In the genomic region with DNA sequence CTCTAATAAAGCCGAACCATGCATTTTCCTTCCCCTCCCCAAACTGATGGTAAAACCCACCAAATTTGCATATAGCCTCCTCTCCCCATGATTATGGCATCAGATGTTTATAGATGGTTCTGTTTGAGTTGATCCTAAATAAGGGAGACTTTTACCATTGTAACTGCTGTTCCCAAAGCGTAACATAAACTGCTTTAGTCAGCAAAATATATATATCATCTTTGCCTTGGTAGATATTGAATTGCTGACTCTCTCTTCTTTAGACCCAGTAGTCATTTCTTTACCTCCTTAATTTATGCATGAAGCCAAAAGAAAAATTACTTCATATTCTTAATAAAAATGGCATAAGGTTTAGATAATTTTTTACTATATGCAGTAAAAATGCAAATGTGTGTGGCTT, we compare ENCODE assay signal across 28 cellular contexts.
"Had no signal": no experiment of that assay in that cellular context is flagged by ENCODE, and none has a peak within 500 bp of the region (broad histone marks: within the 10 kb centered on the region; RNA-seq: fewer than 3 reads in every experiment).

No MANE protein-coding gene starts in this region.

- H3K36me3 Mint-ChIP-seq: natural killer cell; stimulated activated effector memory CD8-positive, alpha-beta T cell treated with anti-CD3 and anti-CD28 coated beads, Interleukin-12 subunit alpha, Interleukin-12 subunit beta, amount 100 ng/mL, for 72 hours had no signal

- FAIRE-seq: urothelium cell line had no signal

- H3K27ac ChIP-seq: ovary, parathyroid adenoma, psoas muscle, skin epidermis, stomach, thoracic aorta, thyroid gland, tibial nerve, upper lobe of left lung, vagina had no signal

- H3K27me3 Mint-ChIP-seq: progenitor cell of endocrine pancreas; stimulated activated naive B cell treated with anti-CD40 and anti-IgM and Interleukin-4, amounts not matched to agents 10 μg/mL and 1 μg/mL and 100 μg/mL, for 72 hours; stimulated activated naive CD8-positive, alpha-beta T cell treated with anti-CD3 and anti-CD28 coated beads, Interleukin-15, Interleukin-2, amounts not matched to agents 100 ng/mL and 50 ng/mL, for 24 hours had no signal

- H3K36me3 ChIP-seq: neural progenitor cell, ovary, thoracic aorta, thyroid gland, tibial nerve, upper lobe of left lung, vagina had no signal

- H3K4me1 ChIP-seq: neural progenitor cell, psoas muscle, stomach, thyroid gland, tibial nerve, upper lobe of left lung, vagina had no signal

- H3K4me3 ChIP-seq: neural progenitor cell, ovary, psoas muscle, skin epidermis, stomach, thoracic aorta, thyroid gland, tibial nerve, upper lobe of left lung, vagina had no signal

- H3K4me2 ChIP-seq: neural progenitor cell had no signal

- H3K27me3 ChIP-seq: neural progenitor cell, ovary, stomach, thyroid gland, tibial nerve, upper lobe of left lung, vagina had no signal

- H3K27ac Mint-ChIP-seq: natural killer cell; nephron; neural progenitor cell; progenitor cell of endocrine pancreas; stimulated activated effector memory CD8-positive, alpha-beta T cell treated with anti-CD3 and anti-CD28 coated beads, Interleukin-12 subunit alpha, Interleukin-12 subunit beta, amount 100 ng/mL, for 72 hours; stimulated activated naive B cell treated with anti-CD40 and anti-IgM and Interleukin-4, amounts not matched to agents 10 μg/mL and 1 μg/mL and 100 μg/mL, for 72 hours; stimulated activated naive CD8-positive, alpha-beta T cell treated with anti-CD3 and anti-CD28 coated beads, Interleukin-15, Interleukin-2, amounts not matched to agents 100 ng/mL and 50 ng/mL, for 24 hours had no signal

- H3K79me2 ChIP-seq: parathyroid adenoma had no signal

- H3K9ac ChIP-seq: neural progenitor cell, parathyroid adenoma had no signal

- H2AFZ ChIP-seq: neural progenitor cell, parathyroid adenoma had no signal

- H3K4me1 Mint-ChIP-seq: natural killer cell; neural progenitor cell; stimulated activated effector memory CD8-positive, alpha-beta T cell treated with anti-CD3 and anti-CD28 coated beads, Interleukin-12 subunit alpha, Interleukin-12 subunit beta, amount 100 ng/mL, for 72 hours had no signal

- ATAC-seq: natural killer cell; psoas muscle; right cardiac atrium; sciatic nerve; stimulated activated effector memory CD8-positive, alpha-beta T cell treated with anti-CD3 and anti-CD28 coated beads, Interleukin-12 subunit alpha, Interleukin-12 subunit beta, amount 100 ng/mL, for 72 hours; stimulated activated naive B cell treated with anti-CD40 and anti-IgM and Interleukin-4, amounts not matched to agents 10 μg/mL and 1 μg/mL and 100 μg/mL, for 72 hours had no signal

- DNase-seq: natural killer cell; occipital lobe; ovary; posterior cingulate gyrus; psoas muscle; right cardiac atrium; stimulated activated CD4-positive, alpha-beta T cell treated with anti-CD3 and anti-CD28 coated beads, Interleukin-15, amount 100 ng/mL, for 24 hours; stimulated activated CD4-positive, alpha-beta T cell treated with anti-CD3 and anti-CD28 coated beads, Interleukin-2, amount 100 ng/mL, for 24 hours; stimulated activated CD4-positive, alpha-beta T cell treated with anti-CD3 and anti-CD28 coated beads, Interleukin-2, amount 100 ng/mL, for 48 hours; stimulated activated CD4-positive, alpha-beta T cell treated with anti-CD3 and anti-CD28 coated beads, Interleukin-4, amount 100 ng/mL, for 24 hours; stimulated activated naive B cell treated with anti-CD40 and anti-IgM and Interleukin-4, amounts not matched to agents 10 μg/mL and 1 μg/mL and 100 μg/mL, for 72 hours; stimulated activated naive CD4-positive, alpha-beta T cell treated with Interleukin-2 at 50 U/mL for 16 hours; stomach; thyroid gland; trophoblast cell; upper lobe of left lung had no signal

- H3K9me3 ChIP-seq: ovary, psoas muscle, stomach, thoracic aorta, thyroid gland, tibial nerve, upper lobe of left lung, vagina had no signal

- H3K9me3 Mint-ChIP-seq: natural killer cell; nephron; neural progenitor cell; stimulated activated effector memory CD8-positive, alpha-beta T cell treated with anti-CD3 and anti-CD28 coated beads, Interleukin-12 subunit alpha, Interleukin-12 subunit beta, amount 100 ng/mL, for 72 hours; stimulated activated naive B cell treated with anti-CD40 and anti-IgM and Interleukin-4, amounts not matched to agents 10 μg/mL and 1 μg/mL and 100 μg/mL, for 72 hours; stimulated activated naive CD8-positive, alpha-beta T cell treated with anti-CD3 and anti-CD28 coated beads, Interleukin-15, Interleukin-2, amounts not matched to agents 100 ng/mL and 50 ng/mL, for 24 hours had no signal

- H3K4me3 Mint-ChIP-seq: natural killer cell; nephron; neural progenitor cell; stimulated activated effector memory CD8-positive, alpha-beta T cell treated with anti-CD3 and anti-CD28 coated beads, Interleukin-12 subunit alpha, Interleukin-12 subunit beta, amount 100 ng/mL, for 72 hours; stimulated activated naive B cell treated with anti-CD40 and anti-IgM and Interleukin-4, amounts not matched to agents 10 μg/mL and 1 μg/mL and 100 μg/mL, for 72 hours; stimulated activated naive CD8-positive, alpha-beta T cell treated with anti-CD3 and anti-CD28 coated beads, Interleukin-15, Interleukin-2, amounts not matched to agents 100 ng/mL and 50 ng/mL, for 24 hours had no signal
